16 cellular contexts compared by ENCODE assay signal in genomic region chr10:114967071-114967470, GRCh38. TPM values are rescaled to one million over a fixed set of nuclear protein-coding genes. Genes with fewer than 3 reads are reported as not detected.
DNase-seq lines count a peak whose midpoint lies in the region; ATAC-seq, FAIRE-seq and TF ChIP-seq lines count a peak whose summit lies in the region.
"Had no signal": no experiment of that assay in that cellular context is flagged by ENCODE, and none has a peak within 500 bp of the region (broad histone marks: within the 10 kb centered on the region; RNA-seq: fewer than 3 reads in every experiment).

No MANE protein-coding gene starts in this region.

- CTCF ChIA-PET in PC-3 (lab: Charles Lee): no interaction called here

- H3K4me3 ChIP-seq in HUES6 (ENCODE audit: low read depth, low read length): no peak overlapping the region
- no peak overlapping the region for H3K4me3 ChIP-seq in cardiac fibroblast (replicated peaks in 1 of 2; ENCODE audit: low read depth in 2 of 2, low read length in 2 of 2)
- no peak overlapping the region for H3K4me3 ChIP-seq in keratinocyte (ENCODE audit: control insufficient read depth in 2 of 3, extremely low read depth in 1 of 3, insufficient read depth in 2 of 3, low read depth in 1 of 3, low read length in 3 of 3)
- H3K4me3 ChIP-seq in skeletal muscle satellite cell (ENCODE audit: low read length): no peak overlapping the region
- H3K4me3 ChIP-seq in PC-3 (ENCODE audit: low read length): no peak overlapping the region
- H3K4me3 ChIP-seq: suprapubic skin had no signal

- BruUV-seq in PC-3 (replicated peaks; lab: Mats Ljungman, UMichigan): no TSS peak

- H3F3A ChIP-seq in PC-3 (ENCODE audit: low read length, unreplicated experiment): no peaks in the 10 kb centered on the region

- H4K20me1 ChIP-seq in keratinocyte (ENCODE audit: control insufficient read depth, extremely low read depth, insufficient read depth, low read length) (no peaks in the 10 kb centered on the region), PC-3 (ENCODE audit: low read length) (no peaks in the 10 kb centered on the region)

- DNase-seq in cardiac fibroblast (ENCODE audit: low read depth in 2 of 2) (peak; percentile 69 to 77), keratinocyte (ENCODE audit: low read depth, low spot score) (no peak), PC-3 (no peak)
- no peak for DNase-seq in effector CD8-positive, alpha-beta T cell (lab: John Stamatoyannopoulos, UW)
- DNase-seq: activated naive CD4-positive, alpha-beta T cell treated with anti-CD3 and anti-CD28 coated beads, Interleukin-2, amount 50 U/mL, for 16 hours; CD8-positive, alpha-beta T cell; cortex of kidney; left colon; NCI-H2227 treated with DMSO at 0.1 percent for 48 hours; SK-N-SH had no signal

- no peak overlapping the region for H3K4me2 ChIP-seq in keratinocyte (ENCODE audit: control insufficient read depth, extremely low read depth, insufficient read depth, low read depth, low read length)
- no peak overlapping the region for H3K4me2 ChIP-seq in skeletal muscle satellite cell (ENCODE audit: low read length)
- no peak overlapping the region for H3K4me2 ChIP-seq in PC-3 (ENCODE audit: low read length)
- H3K4me2 ChIP-seq: SK-N-SH had no signal

- H3K9me2 ChIP-seq in PC-3 (replicated peaks; ENCODE audit: low read length): no peaks in the 10 kb centered on the region
- H3K9me2 ChIP-seq: SK-N-SH had no signal

- no peak for ATAC-seq in GM18861 (IDR thresholded peaks at IDR 0.05; ENCODE audit: unreplicated experiment)
- no peak for ATAC-seq in PC-3
- ATAC-seq in GM19023 (IDR thresholded peaks at IDR 0.05; ENCODE audit: unreplicated experiment): no peak
- ATAC-seq: CD8-positive, alpha-beta T cell; left colon; natural killer cell treated with Interleukin-12 subunit alpha and Interleukin-12 subunit beta and Interleukin-15 and Interleukin-18, amount 100 ng/mL, for 72 hours had no signal

- H3K27ac ChIP-seq in HUES6 (ENCODE audit: low read depth, low read length): 0 out of 2 replicates have a peak overlapping the region, but pooled peaks have one; percentile 1
- no peak overlapping the region for H3K27ac ChIP-seq in keratinocyte (ENCODE audit: control insufficient read depth, insufficient read depth, low read length)
- H3K27ac ChIP-seq in PC-3 (ENCODE audit: low read length): no peak overlapping the region
- H3K27ac ChIP-seq: suprapubic skin had no signal

- intact Hi-C loops in PC-3 (cut with micrococcal nuclease): no loop called here

- H3K9me3 ChIP-seq in HUES6 (ENCODE audit: control insufficient read depth, insufficient read depth, low read depth, low read length): no peaks in the 10 kb centered on the region
- no peaks in the 10 kb centered on the region for H3K9me3 ChIP-seq in keratinocyte (ENCODE audit: control insufficient read depth, low read depth, low read length)
- H3K9me3 ChIP-seq in skeletal muscle satellite cell (replicated peaks; ENCODE audit: low read length): no peaks in the 10 kb centered on the region
- no peaks in the 10 kb centered on the region for H3K9me3 ChIP-seq in PC-3 (ENCODE audit: low read length)
- H3K9me3 ChIP-seq: SK-N-SH, suprapubic skin had no signal

- POLR2A ChIA-PET in PC-3 (lab: Charles Lee; ENCODE audit: unreplicated experiment): no interaction called here

- peaks cover 17% of the 10 kb centered on the region for H3K4me1 ChIP-seq in HUES6 (ENCODE audit: control insufficient read depth, insufficient read depth, low read length)
- H3K4me1 ChIP-seq in keratinocyte (ENCODE audit: control insufficient read depth, extremely low read depth, insufficient read depth, low read length): no peaks in the 10 kb centered on the region
- H3K4me1 ChIP-seq in skeletal muscle satellite cell (ENCODE audit: control insufficient read depth, insufficient read depth, low read length): peaks cover 4% of the 10 kb centered on the region
- no peaks in the 10 kb centered on the region for H3K4me1 ChIP-seq in PC-3 (ENCODE audit: insufficient read depth, low read length)
- H3K4me1 ChIP-seq: suprapubic skin had no signal

- peaks cover 2% of the 10 kb centered on the region for H3K9me1 ChIP-seq in keratinocyte (ENCODE audit: control insufficient read depth, extremely low read depth, insufficient read depth, low read length)

- H3K9ac ChIP-seq in HUES6 (ENCODE audit: low read length) (no peak overlapping the region), keratinocyte (ENCODE audit: control insufficient read depth, extremely low read depth, insufficient read depth, low read length) (no peak overlapping the region), skeletal muscle satellite cell (ENCODE audit: low read depth, low read length) (peak overlapping the region; percentile 10), PC-3 (ENCODE audit: low read length) (no peak overlapping the region)
- H3K9ac ChIP-seq: SK-N-SH had no signal

- H3K27me3 ChIP-seq in HUES6 (ENCODE audit: control insufficient read depth, insufficient read depth, low read length) (no peaks in the 10 kb centered on the region), keratinocyte (ENCODE audit: control insufficient read depth, extremely low read depth, insufficient read depth, low read length) (no peaks in the 10 kb centered on the region), skeletal muscle satellite cell (ENCODE audit: control insufficient read depth, insufficient read depth, low read length) (no peaks in the 10 kb centered on the region), PC-3 (ENCODE audit: low read length) (no peaks in the 10 kb centered on the region)
- H3K27me3 ChIP-seq: suprapubic skin had no signal

- H3K79me2 ChIP-seq in keratinocyte (ENCODE audit: control insufficient read depth, insufficient read depth, low read length) (peaks cover 44% of the 10 kb centered on the region), PC-3 (ENCODE audit: low read length) (peaks cover 30% of the 10 kb centered on the region)

- H2AFZ ChIP-seq in keratinocyte (ENCODE audit: control insufficient read depth, low read length): no peak overlapping the region
- no peak overlapping the region for H2AFZ ChIP-seq in PC-3 (ENCODE audit: low read length)

- peak; percentile 77 for FAIRE-seq in keratinocyte (lab: Jason Lieb, UNC)

- TF ChIP-seq CTCF in cardiac fibroblast (IDR thresholded peaks at IDR 0.05; ENCODE audit: low read depth, low read length) (no peak), keratinocyte (optimal IDR thresholded peaks at IDR 0.05 in 1 of 3, IDR thresholded peaks at IDR 0.05 in 1 of 3, conservative IDR thresholded peaks at IDR 0.05 in 1 of 3; ENCODE audit: extremely low read depth in 1 of 3, insufficient read depth in 2 of 3, low read length in 3 of 3) (no peak), PC-3 (conservative IDR thresholded peaks at IDR 0.05; ENCODE audit: low read depth, low read length) (no peak)

- H3K36me3 ChIP-seq in HUES6 (ENCODE audit: control insufficient read depth, insufficient read depth, low read length) (peaks cover 17% of the 10 kb centered on the region), keratinocyte (ENCODE audit: control insufficient read depth in 2 of 2, extremely low read depth in 1 of 2, insufficient read depth in 2 of 2, low read length in 2 of 2) (peaks cover 4 to 10% of the 10 kb centered on the region in 2 experiments), skeletal muscle satellite cell (ENCODE audit: insufficient read depth, low read length) (peaks cover 13% of the 10 kb centered on the region), PC-3 (ENCODE audit: low read depth, low read length) (no peaks in the 10 kb centered on the region)

- dilution Hi-C loops in keratinocyte (cut with MboI; ENCODE audit: extremely low pct_ligation_motif_present, low sequenced_read_pairs): no loop called here

RNA-seq across cellular contexts. Expression of gene TRUB1, which starts 29.1 kb away (rescaled TPM):
- polyA plus RNA-seq in keratinocyte: 12.6 to 20.5 TPM (median 14.3 TPM) in 3 replicates
- polyA plus RNA-seq in keratinocyte (2011; ENCODE audit: low read depth): 28.4 TPM
- 10.9 and 16.4 TPM in 2 replicates for polyA plus RNA-seq in keratinocyte (2011; cell fraction: cytosol; rRNA removed)
- 10.7 and 17.2 TPM in 2 replicates for polyA plus RNA-seq in keratinocyte (2011; cell fraction: nucleus; rRNA removed)
- 9.1 and 12.9 TPM in 2 replicates for polyA plus RNA-seq in keratinocyte (2012; ENCODE audit: low replicate concordance)
- polyA minus RNA-seq in keratinocyte: 4.6 to 16.1 TPM (median 5.1 TPM) in 3 replicates
- polyA minus RNA-seq in keratinocyte (2011; cell fraction: cytosol; rRNA and poly(A)+ RNA removed): 9.4 TPM
- polyA minus RNA-seq in keratinocyte (2011; cell fraction: nucleus; rRNA and poly(A)+ RNA removed): 9.8 and 16.2 TPM in 2 replicates
- 20.0 and 20.5 TPM in 2 replicates for total RNA-seq in skeletal muscle satellite cell (2012; rRNA removed)
- 21.7 and 28.0 TPM in 2 replicates for total RNA-seq in PC-3 (2014; rRNA removed)

Comparison
In these comparisons a context has a peak if more than half of its experiments do, and no peak if none do; other contexts are left out.
1. DNase-seq: peak in cardiac fibroblast (2 of 2); none in keratinocyte (single experiment), PC-3 (single experiment) and effector CD8-positive, alpha-beta T cell (single experiment).